Comparison of ENCODE assay signal across 22 cellular contexts in the genomic region with DNA sequence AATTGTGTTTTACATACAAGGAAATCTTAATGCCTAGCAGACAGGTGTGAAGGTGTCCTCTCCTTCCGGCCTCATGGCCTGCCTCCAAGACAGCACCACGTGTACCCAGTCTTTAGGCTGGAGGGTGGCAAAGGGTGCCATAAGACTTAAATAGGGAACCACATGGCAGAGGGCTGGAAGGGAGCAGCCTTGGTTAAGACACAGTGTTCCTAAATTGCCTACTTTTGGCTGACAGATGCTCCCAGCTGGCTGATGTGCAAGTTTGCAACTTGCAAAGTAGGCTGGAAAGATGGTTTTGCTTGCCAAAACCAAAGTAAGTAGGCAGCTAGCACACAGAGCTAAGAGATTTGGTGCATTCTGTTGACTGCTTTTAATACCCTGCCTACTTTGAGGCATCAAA. TPM values are rescaled to one million over a fixed set of nuclear protein-coding genes. Genes with fewer than 3 reads are reported as not detected.
"Had no signal": no experiment of that assay in that cellular context is flagged by ENCODE, and none has a peak within 500 bp of the region (broad histone marks: within the 10 kb centered on the region; RNA-seq: fewer than 3 reads in every experiment).

No MANE protein-coding gene starts in this region.

- H3K4me3 Mint-ChIP-seq: activated CD4-positive, alpha-beta memory T cell treated with anti-CD3 and anti-CD28 coated beads for 36 hours; activated CD4-positive, alpha-beta T cell treated with anti-CD3 and anti-CD28 coated beads for 36 hours; activated CD8-positive, alpha-beta memory T cell treated with anti-CD3 and anti-CD28 coated beads, Interleukin-2, amount 10 ng/mL, durations not matched to agents 7 days and 5 days; activated naive CD4-positive, alpha-beta T cell treated with anti-CD3 and anti-CD28 coated beads, Interleukin-2, amount 10 ng/mL, durations not matched to agents 7 days and 5 days; activated T-cell treated with anti-CD3 and anti-CD28 coated beads, Interleukin-2, amount 50 U/mL, for 24 hours; immature natural killer cell; stimulated activated naive B cell treated with anti-CD40 and anti-IgM and Interleukin-4, amounts not matched to agents 10 μg/mL and 1 μg/mL and 100 μg/mL, for 72 hours; type B pancreatic cell had no signal

- DNase-seq: activated CD4-positive, alpha-beta memory T cell treated with anti-CD3 and anti-CD28 coated beads for 36 hours; activated CD4-positive, alpha-beta T cell treated with anti-CD3 and anti-CD28 coated beads for 36 hours; activated CD8-positive, alpha-beta memory T cell treated with anti-CD3 and anti-CD28 coated beads, Interleukin-2, amount 10 ng/mL, durations not matched to agents 7 days and 5 days; activated naive CD4-positive, alpha-beta T cell treated with anti-CD3 and anti-CD28 coated beads, Interleukin-2, amount 10 ng/mL, durations not matched to agents 7 days and 5 days; activated T-cell treated with anti-CD3 and anti-CD28 coated beads, Interleukin-2, amount 50 U/mL, for 24 hours; foreskin keratinocyte; immature natural killer cell; left cardiac atrium; lower lobe of right lung; midbrain; naive B cell; retina; stimulated activated CD4-positive, alpha-beta T cell treated with anti-CD3 and anti-CD28 coated beads, Interleukin-15, amount 100 ng/mL, for 24 hours; stimulated activated CD4-positive, alpha-beta T cell treated with anti-CD3 and anti-CD28 coated beads, Interleukin-4, amount 100 ng/mL, for 1 hour; stimulated activated naive B cell treated with anti-CD40 and anti-IgM and Interleukin-4, amounts not matched to agents 10 μg/mL and 1 μg/mL and 100 μg/mL, for 72 hours; T-helper 1 cell had no signal

- H3K9me3 ChIP-seq: lower lobe of right lung had no signal

- H3K36me3 Mint-ChIP-seq: activated CD4-positive, alpha-beta memory T cell treated with anti-CD3 and anti-CD28 coated beads for 36 hours had no signal

- H3K27me3 ChIP-seq: foreskin keratinocyte had no signal

- H3K79me2 ChIP-seq: parathyroid adenoma had no signal

- H3K27ac Mint-ChIP-seq: activated CD4-positive, alpha-beta memory T cell treated with anti-CD3 and anti-CD28 coated beads for 36 hours; activated CD4-positive, alpha-beta T cell treated with anti-CD3 and anti-CD28 coated beads for 36 hours; activated CD8-positive, alpha-beta memory T cell treated with anti-CD3 and anti-CD28 coated beads, Interleukin-2, amount 10 ng/mL, durations not matched to agents 7 days and 5 days; activated naive CD4-positive, alpha-beta T cell treated with anti-CD3 and anti-CD28 coated beads, Interleukin-2, amount 10 ng/mL, durations not matched to agents 7 days and 5 days; activated T-cell treated with anti-CD3 and anti-CD28 coated beads, Interleukin-2, amount 50 U/mL, for 24 hours; immature natural killer cell; type B pancreatic cell had no signal

- H3K4me1 ChIP-seq: foreskin keratinocyte, lower lobe of right lung, parathyroid adenoma had no signal

- H3K4me3 ChIP-seq: lower lobe of right lung had no signal

- H2AFZ ChIP-seq: parathyroid adenoma had no signal

- H3K9me3 Mint-ChIP-seq: activated CD4-positive, alpha-beta memory T cell treated with anti-CD3 and anti-CD28 coated beads for 36 hours; activated naive CD4-positive, alpha-beta T cell treated with anti-CD3 and anti-CD28 coated beads, Interleukin-2, amount 10 ng/mL, durations not matched to agents 7 days and 5 days; activated T-cell treated with anti-CD3 and anti-CD28 coated beads, Interleukin-2, amount 50 U/mL, for 24 hours; immature natural killer cell; naive B cell; stimulated activated naive B cell treated with anti-CD40 and anti-IgM and Interleukin-4, amounts not matched to agents 10 μg/mL and 1 μg/mL and 100 μg/mL, for 72 hours; type B pancreatic cell had no signal

- H3K27me3 Mint-ChIP-seq: activated CD4-positive, alpha-beta memory T cell treated with anti-CD3 and anti-CD28 coated beads for 36 hours; activated CD4-positive, alpha-beta T cell treated with anti-CD3 and anti-CD28 coated beads for 36 hours; activated CD8-positive, alpha-beta memory T cell treated with anti-CD3 and anti-CD28 coated beads, Interleukin-2, amount 10 ng/mL, durations not matched to agents 7 days and 5 days; activated naive CD4-positive, alpha-beta T cell treated with anti-CD3 and anti-CD28 coated beads, Interleukin-2, amount 10 ng/mL, durations not matched to agents 7 days and 5 days; activated T-cell treated with anti-CD3 and anti-CD28 coated beads, Interleukin-2, amount 50 U/mL, for 24 hours; naive B cell; stimulated activated naive B cell treated with anti-CD40 and anti-IgM and Interleukin-4, amounts not matched to agents 10 μg/mL and 1 μg/mL and 100 μg/mL, for 72 hours; type B pancreatic cell had no signal

- H3K4me1 Mint-ChIP-seq: activated CD4-positive, alpha-beta T cell treated with anti-CD3 and anti-CD28 coated beads for 36 hours; activated CD8-positive, alpha-beta memory T cell treated with anti-CD3 and anti-CD28 coated beads, Interleukin-2, amount 10 ng/mL, durations not matched to agents 7 days and 5 days; activated naive CD4-positive, alpha-beta T cell treated with anti-CD3 and anti-CD28 coated beads, Interleukin-2, amount 10 ng/mL, durations not matched to agents 7 days and 5 days; immature natural killer cell; naive B cell; stimulated activated naive B cell treated with anti-CD40 and anti-IgM and Interleukin-4, amounts not matched to agents 10 μg/mL and 1 μg/mL and 100 μg/mL, for 72 hours had no signal

- ATAC-seq: activated CD4-positive, alpha-beta T cell treated with anti-CD3 and anti-CD28 coated beads for 36 hours; activated CD8-positive, alpha-beta memory T cell treated with anti-CD3 and anti-CD28 coated beads, Interleukin-2, amount 10 ng/mL, durations not matched to agents 7 days and 5 days; foreskin keratinocyte; lower lobe of right lung; SK-N-SH treated with all-trans-retinoic acid at 6 μM for 48 hours; stimulated activated naive B cell treated with anti-CD40 and anti-IgM and Interleukin-4, amounts not matched to agents 10 μg/mL and 1 μg/mL and 100 μg/mL, for 72 hours had no signal

- H3K27ac ChIP-seq: foreskin keratinocyte, lower lobe of right lung, parathyroid adenoma had no signal

- H3K9ac ChIP-seq: parathyroid adenoma had no signal

RNA-seq across cellular contexts. Expression of gene LDHAL6B, which starts 56.5 kb away (rescaled TPM):
- total RNA-seq: activated CD4-positive, alpha-beta memory T cell treated with anti-CD3 and anti-CD28 coated beads for 36 hours; activated CD4-positive, alpha-beta T cell treated with anti-CD3 and anti-CD28 coated beads for 36 hours; activated CD8-positive, alpha-beta memory T cell treated with anti-CD3 and anti-CD28 coated beads, Interleukin-2, amount 10 ng/mL, durations not matched to agents 7 days and 5 days; cardiac septum; foreskin keratinocyte; left cardiac atrium; lower lobe of right lung; skeletal muscle tissue had no signal
- polyA plus RNA-seq: esophagus, foreskin keratinocyte, immature natural killer cell had no signal
